ENCODE assay signal across 18 cellular contexts in genomic region chr16:57565461-57565860, GRCh38. TPM values are rescaled to one million over a fixed set of nuclear protein-coding genes. Genes with fewer than 3 reads are reported as not detected.
DNase-seq lines count a peak whose midpoint lies in the region; ATAC-seq and TF ChIP-seq lines count a peak whose summit lies in the region.
"Had no signal": no experiment of that assay in that cellular context is flagged by ENCODE, and none has a peak within 500 bp of the region (broad histone marks: within the 10 kb centered on the region; RNA-seq: fewer than 3 reads in every experiment).

No MANE protein-coding gene starts in this region.

- TF ChIP-seq CTCF in HEK293 (tag by site-specific recombination; IDR thresholded peaks at IDR 0.05) (no peak), natural killer cell (IDR thresholded peaks at IDR 0.05) (no peak), chondrocyte (IDR thresholded peaks at IDR 0.05) (no peak), RWPE1 (conservative IDR thresholded peaks at IDR 0.05; ENCODE audit: low read depth) (no peak)

- H3K36me3 ChIP-seq in HEK293 (ENCODE audit: control insufficient read depth in 2 of 2, insufficient read depth in 1 of 2, low read length in 2 of 2) = no peaks in the 10 kb centered on the region
- H3K36me3 ChIP-seq: HAP-1 had no signal

- H3K4me1 ChIP-seq in HEK293 (ENCODE audit: control insufficient read depth, insufficient read depth, low read length) = no peaks in the 10 kb centered on the region
- H3K4me1 ChIP-seq: HAP-1 had no signal

- intact Hi-C loops in natural killer cell (cut with micrococcal nuclease) = no loop called here

- no peak for ATAC-seq in central memory CD8-positive, alpha-beta T cell (replicated peaks; ENCODE audit: extremely low read depth, poor library complexity, severe bottlenecking)
- no peak for ATAC-seq in natural killer cell
- ATAC-seq in stimulated activated effector memory CD8-positive, alpha-beta T cell treated with anti-CD3 and anti-CD28 coated beads, Interleukin-12 subunit alpha, Interleukin-12 subunit beta, amount 100 ng/mL, for 72 hours = no peak
- ATAC-seq: CD8-positive, alpha-beta T cell; GM23338 had no signal

- peaks cover 7% of the 10 kb centered on the region for H3K9me3 Mint-ChIP-seq in central memory CD8-positive, alpha-beta T cell
- H3K9me3 Mint-ChIP-seq in natural killer cell (peaks cover 2 to 10% of the 10 kb centered on the region in 2 donors), chondrocyte (ENCODE audit: low read depth) (peaks cover 10% of the 10 kb centered on the region)
- H3K9me3 Mint-ChIP-seq in stimulated activated effector memory CD8-positive, alpha-beta T cell treated with anti-CD3 and anti-CD28 coated beads, Interleukin-12 subunit alpha, Interleukin-12 subunit beta, amount 100 ng/mL, for 72 hours = peaks cover 7% of the 10 kb centered on the region

- no peak overlapping the region for H3K4me3 ChIP-seq in HEK293 (ENCODE audit: low read depth, low read length)
- H3K4me3 ChIP-seq: GM23338, HAP-1, SK-N-MC had no signal

- peaks cover 8% of the 10 kb centered on the region for H3K4me1 Mint-ChIP-seq in central memory CD8-positive, alpha-beta T cell
- H3K4me1 Mint-ChIP-seq in natural killer cell = peaks cover 32 to 68% of the 10 kb centered on the region in 2 donors
- H3K4me1 Mint-ChIP-seq in stimulated activated effector memory CD8-positive, alpha-beta T cell treated with anti-CD3 and anti-CD28 coated beads, Interleukin-12 subunit alpha, Interleukin-12 subunit beta, amount 100 ng/mL, for 72 hours = peaks cover 83% of the 10 kb centered on the region
- peaks cover 9% of the 10 kb centered on the region for H3K4me1 Mint-ChIP-seq in chondrocyte (ENCODE audit: low read depth)
- H3K4me1 Mint-ChIP-seq: GM23338 had no signal

- no peaks in the 10 kb centered on the region for H3K9me3 ChIP-seq in HEK293 (ENCODE audit: control insufficient read depth, insufficient read depth, low read depth, low read length)

- no peak overlapping the region for H3K27ac ChIP-seq in HEK293 (ENCODE audit: extremely low read depth, low read depth, low read length)
- no peak overlapping the region for H3K27ac ChIP-seq in RWPE1
- H3K27ac ChIP-seq: SK-N-MC had no signal

- H3K27ac Mint-ChIP-seq in central memory CD8-positive, alpha-beta T cell (ENCODE audit: low read depth) = peak overlapping the region; percentile 52
- H3K27ac Mint-ChIP-seq in natural killer cell (peak overlapping the region; percentile 67 to 83), chondrocyte (ENCODE audit: unreplicated experiment) (no peak overlapping the region)
- H3K27ac Mint-ChIP-seq in stimulated activated effector memory CD8-positive, alpha-beta T cell treated with anti-CD3 and anti-CD28 coated beads, Interleukin-12 subunit alpha, Interleukin-12 subunit beta, amount 100 ng/mL, for 72 hours = peak overlapping the region; percentile 95
- H3K27ac Mint-ChIP-seq: CD8-positive, alpha-beta T cell; GM23338 had no signal

- no peaks in the 10 kb centered on the region for H3K27me3 Mint-ChIP-seq in central memory CD8-positive, alpha-beta T cell
- no peaks in the 10 kb centered on the region for H3K27me3 Mint-ChIP-seq in natural killer cell (ENCODE audit: low read depth in 2 of 2)
- peaks cover 15% of the 10 kb centered on the region for H3K27me3 Mint-ChIP-seq in chondrocyte (ENCODE audit: low read depth)

- peaks cover 42% of the 10 kb centered on the region for H3K36me3 Mint-ChIP-seq in central memory CD8-positive, alpha-beta T cell (ENCODE audit: insufficient read depth)
- H3K36me3 Mint-ChIP-seq in natural killer cell (peaks cover 22% of the 10 kb centered on the region), chondrocyte (ENCODE audit: low read depth) (peaks cover 1% of the 10 kb centered on the region)
- peaks cover 100% of the 10 kb centered on the region for H3K36me3 Mint-ChIP-seq in stimulated activated effector memory CD8-positive, alpha-beta T cell treated with anti-CD3 and anti-CD28 coated beads, Interleukin-12 subunit alpha, Interleukin-12 subunit beta, amount 100 ng/mL, for 72 hours

- H3K4me3 Mint-ChIP-seq in central memory CD8-positive, alpha-beta T cell = no peak overlapping the region
- no peak overlapping the region for H3K4me3 Mint-ChIP-seq in natural killer cell
- H3K4me3 Mint-ChIP-seq in stimulated activated effector memory CD8-positive, alpha-beta T cell treated with anti-CD3 and anti-CD28 coated beads, Interleukin-12 subunit alpha, Interleukin-12 subunit beta, amount 100 ng/mL, for 72 hours = no peak overlapping the region
- no peak overlapping the region for H3K4me3 Mint-ChIP-seq in chondrocyte (ENCODE audit: unreplicated experiment)
- H3K4me3 Mint-ChIP-seq: CD8-positive, alpha-beta T cell; GM23338 had no signal

- CTCF ChIA-PET in HEK293 (lab: Yijun Ruan, JAX) = interaction anchor here (0.6 to 2.8 kb wide), 5 partner anchors 11 to 154 kb away, joined by 3 to 11 read pairs (median 3); no protein-coding TSS in a partner anchor
- CTCF ChIA-PET in RWPE1 (lab: Yijun Ruan, JAX) = interaction anchor here (1.0 kb wide), 1 partner anchor 25 kb away, joined by 4 read pairs; no protein-coding TSS in a partner anchor

- POLR2A ChIA-PET in HEK293 (lab: Yijun Ruan, JAX) = interaction anchor here (0.7 kb wide), 1 partner anchor 118 kb away, joined by 3 read pairs; the partner anchor contains the start of genes CIAPIN1 and COQ9
- POLR2A ChIA-PET in RWPE1 (lab: Yijun Ruan, JAX; ENCODE audit: low non-redundant PET) = no interaction called here

- DNase-seq in central memory CD8-positive, alpha-beta T cell (ENCODE audit: low spot score in 2 of 2) = no peak
- DNase-seq in natural killer cell (no peak), NOMO-1 treated with dmso at 0.1 percent for 144 hours (lab: John Stamatoyannopoulos, UW; ENCODE audit: unreplicated experiment) (no peak), chondrocyte (ENCODE audit: low spot score) (no peak), RWPE1 (ENCODE audit: low spot score) (no peak)
- no peak for DNase-seq in stimulated activated effector memory CD8-positive, alpha-beta T cell treated with anti-CD3 and anti-CD28 coated beads, Interleukin-12 subunit alpha, Interleukin-12 subunit beta, amount 100 ng/mL, for 72 hours (ENCODE audit: low spot score in 2 of 2)
- DNase-seq: C1 segment of cervical spinal cord, NCI-H1694, NCI-H2081 treated with DMSO at 0.1 percent for 48 hours, NCI-H446 treated with DMSO at 0.1 percent for 48 hours, NCI-H526 treated with DMSO at 0.1 percent for 48 hours, SHP77 had no signal

TF ChIP-seq in HEK293, 187 proteins besides CTCF, POLR2A, EP300 and RAD21:
- TF ChIP-seq ZBTB17 (tag by site-specific recombination; IDR thresholded peaks at IDR 0.05) = 0 out of 2 replicates have a peak, but pooled peaks have one; percentile 12
- no peak for TF ChIP-seq KLF8 (tag by site-specific recombination; IDR thresholded peaks at IDR 0.05)

RNA-seq across cellular contexts. Expression of gene ADGRG5, which starts 23.0 kb away (rescaled TPM):
- total RNA-seq in natural killer cell = 100 to 1,000 TPM in 1 of 3 donors, 10 to 100 TPM in 2; 83.2 to 118 (median 94.5) TPM
- total RNA-seq in chondrocyte = not detected in 3 replicates
- total RNA-seq: G401 had no signal

RNA-seq across cellular contexts. Expression of gene CCDC102A, which starts 29.1 kb away (rescaled TPM):
- 10 to 100 TPM; 15.5 to 24.4 (median 17.1) TPM for total RNA-seq in natural killer cell
- 20.9 to 27.2 TPM (median 22.4 TPM) in 3 replicates for total RNA-seq in chondrocyte

Comparison
In these comparisons a context has a peak if more than half of its experiments do, and no peak if none do; other contexts are left out.
1. RNA of gene ADGRG5, which starts 23.0 kb away (total RNA-seq): 83.2 to 118 TPM in natural killer cell; not detected in chondrocyte; every median in the first group is over 10 times any median in the second.